Comparison of ENCODE assay signal across 15 cellular contexts in genomic region chr6:107690864-107691661, GRCh38.
DNase-seq lines count a peak whose midpoint lies in the region; ATAC-seq and TF ChIP-seq lines count a peak whose summit lies in the region.
"Had no signal": no experiment of that assay in that cellular context is flagged by ENCODE, and none has a peak within 500 bp of the region (broad histone marks: within the 10 kb centered on the region; RNA-seq: fewer than 3 reads in every experiment).

No MANE protein-coding gene starts in this region.

- no peaks in the 10 kb centered on the region for H3K36me3 Mint-ChIP-seq in activated T-cell treated with anti-CD3 and anti-CD28 coated beads, Interleukin-2, amount 50 U/mL, for 4 hours (ENCODE audit: insufficient read depth)
- H3K36me3 Mint-ChIP-seq: natural killer cell treated with Interleukin-12 subunit alpha and Interleukin-12 subunit beta and Interleukin-15 and Interleukin-18, amount 100 ng/mL, for 72 hours had no signal

- H3K9me2 ChIP-seq in neural cell (ENCODE audit: insufficient read depth, low read length): no peaks in the 10 kb centered on the region

- no peaks in the 10 kb centered on the region for H3K9me3 Mint-ChIP-seq in activated T-cell treated with anti-CD3 and anti-CD28 coated beads, Interleukin-2, amount 50 U/mL, for 4 hours
- H3K9me3 Mint-ChIP-seq: activated naive CD8-positive, alpha-beta T cell treated with anti-CD3 and anti-CD28 coated beads, Interleukin-2, amount 50 U/mL, for 24 hours; natural killer cell treated with Interleukin-12 subunit alpha and Interleukin-12 subunit beta and Interleukin-15 and Interleukin-18, amount 100 ng/mL, for 72 hours had no signal

- H3K9ac ChIP-seq in neural cell (ENCODE audit: low read length): peak overlapping the region; percentile 9

- no peak for TF ChIP-seq RAD21 in neural cell (conservative IDR thresholded peaks at IDR 0.05)

- no peaks in the 10 kb centered on the region for H3K79me2 ChIP-seq in neural cell (replicated peaks; ENCODE audit: insufficient read depth, low read length)

- H3K27ac ChIP-seq in AG04450 (ENCODE audit: low read depth, low read length): peak overlapping the region; percentile 85
- H3K27ac ChIP-seq in neural cell (ENCODE audit: low read length): peak overlapping the region; percentile 58
- H3K27ac ChIP-seq: stomach had no signal

- CTCF ChIA-PET in AG04450 (lab: Charles Lee): interaction anchor here (1.1 to 7.6 kb wide), 4 partner anchors 11 to 373 kb away, joined by 3 to 44 read pairs (median 10); no protein-coding TSS in a partner anchor

- H3K4me3 Mint-ChIP-seq in activated T-cell treated with anti-CD3 and anti-CD28 coated beads, Interleukin-2, amount 50 U/mL, for 4 hours: no peak overlapping the region
- H3K4me3 Mint-ChIP-seq: activated naive CD8-positive, alpha-beta T cell treated with anti-CD3 and anti-CD28 coated beads, Interleukin-2, amount 50 U/mL, for 24 hours; natural killer cell treated with Interleukin-12 subunit alpha and Interleukin-12 subunit beta and Interleukin-15 and Interleukin-18, amount 100 ng/mL, for 72 hours had no signal

- ATAC-seq in activated T-cell treated with anti-CD3 and anti-CD28 coated beads, Interleukin-2, amount 50 U/mL, for 4 hours: no peak
- ATAC-seq: activated naive CD8-positive, alpha-beta T cell treated with anti-CD3 and anti-CD28 coated beads, Interleukin-2, amount 50 U/mL, for 24 hours; natural killer cell treated with Interleukin-12 subunit alpha and Interleukin-12 subunit beta and Interleukin-15 and Interleukin-18, amount 100 ng/mL, for 72 hours; PC-3 had no signal

- 0 out of 2 replicates have a peak overlapping the region, but pooled peaks have one; percentile 7 for H3K4me3 ChIP-seq in AG04450 (ENCODE audit: low read depth, low read length)
- H3K4me3 ChIP-seq in neural cell (ENCODE audit: low read length): no peak overlapping the region
- H3K4me3 ChIP-seq: stomach had no signal

- H3K27me3 ChIP-seq in AG04450 (ENCODE audit: control insufficient read depth, insufficient read depth, low read length) (no peaks in the 10 kb centered on the region), neural cell (ENCODE audit: insufficient read depth, low read depth, low read length) (no peaks in the 10 kb centered on the region)

- H3K27me3 Mint-ChIP-seq in activated T-cell treated with anti-CD3 and anti-CD28 coated beads, Interleukin-2, amount 50 U/mL, for 4 hours (ENCODE audit: low read depth): no peaks in the 10 kb centered on the region
- H3K27me3 Mint-ChIP-seq: activated naive CD8-positive, alpha-beta T cell treated with anti-CD3 and anti-CD28 coated beads, Interleukin-2, amount 50 U/mL, for 24 hours had no signal

- H3F3A ChIP-seq in neural cell (ENCODE audit: insufficient read depth, low read length, poor library complexity, severe bottlenecking): no peaks in the 10 kb centered on the region

- no peaks in the 10 kb centered on the region for H4K20me1 ChIP-seq in neural cell (ENCODE audit: insufficient read depth)

- no peak for TF ChIP-seq EP300 in neural cell (conservative IDR thresholded peaks at IDR 0.05; ENCODE audit: poor library complexity, severe bottlenecking)

- no peak overlapping the region for H2AFZ ChIP-seq in neural cell (ENCODE audit: low read depth, low read length)

- DNase-seq in AG04450 (ENCODE audit: low read depth, low spot score) (no peak), HS-5 (ENCODE audit: low read depth) (peak; percentile 82), fibroblast of gingiva (ENCODE audit: low read depth) (peak; percentile 89), NCI-H1092 (lab: John Stamatoyannopoulos, UW) (no peak), NCI-H146 (lab: John Stamatoyannopoulos, UW) (no peak)
- no peak for DNase-seq in activated T-cell treated with anti-CD3 and anti-CD28 coated beads, Interleukin-2, amount 50 U/mL, for 4 hours
- DNase-seq in stimulated activated naive CD4-positive, alpha-beta T cell treated with Interleukin-2 at 50 U/mL for 16 hours (lab: John Stamatoyannopoulos, UW): no peak
- DNase-seq: activated naive CD8-positive, alpha-beta T cell treated with anti-CD3 and anti-CD28 coated beads, Interleukin-2, amount 50 U/mL, for 24 hours; C1 segment of cervical spinal cord; KBM-7; NCI-H2171; PC-3; stomach had no signal

- no peak overlapping the region for H3K4me2 ChIP-seq in neural cell (ENCODE audit: low read length)

- H3K4me1 Mint-ChIP-seq in activated T-cell treated with anti-CD3 and anti-CD28 coated beads, Interleukin-2, amount 50 U/mL, for 4 hours (ENCODE audit: low read depth): no peaks in the 10 kb centered on the region

- POLR2A ChIA-PET in AG04450 (lab: Yijun Ruan, JAX): interaction anchor here (0.6 to 1.9 kb wide), 2 partner anchors 33 to 58 kb away, joined by 3 to 6 read pairs; no protein-coding TSS in a partner anchor

- H3K9me3 ChIP-seq in AG04450 (ENCODE audit: control insufficient read depth, insufficient read depth, low read length) (no peaks in the 10 kb centered on the region), neural cell (ENCODE audit: low read length) (no peaks in the 10 kb centered on the region)
- H3K9me3 ChIP-seq: stomach had no signal

- no peaks in the 10 kb centered on the region for H3K36me3 ChIP-seq in neural cell (ENCODE audit: insufficient read depth, low read length)
- H3K36me3 ChIP-seq: stomach had no signal

- TF ChIP-seq CTCF in AG04450 (IDR thresholded peaks at IDR 0.05; ENCODE audit: low read depth, low read length) (no peak), neural cell (IDR thresholded peaks at IDR 0.05; ENCODE audit: poor library complexity, severe bottlenecking) (no peak)

TF ChIP-seq in neural cell, 6 proteins besides CTCF, POLR2A, EP300 and RAD21:
- no peak for TF ChIP-seq POLR2AphosphoS5 (IDR thresholded peaks at IDR 0.05)
- no peak for TF ChIP-seq MXI1 (conservative IDR thresholded peaks at IDR 0.05; ENCODE audit: poor library complexity, severe bottlenecking)
- TF ChIP-seq TAF1 (IDR thresholded peaks at IDR 0.05; ENCODE audit: low read depth): no peak
- TF ChIP-seq SMC3 (conservative IDR thresholded peaks at IDR 0.05; ENCODE audit: poor library complexity): no peak
- no peak for TF ChIP-seq REST (IDR thresholded peaks at IDR 0.05; ENCODE audit: borderline replicate concordance)
- TF ChIP-seq EZH2 (IDR thresholded peaks at IDR 0.05; ENCODE audit: borderline replicate concordance, insufficient read depth, low read length, poor library complexity, severe bottlenecking): no peak

Comparison
In these comparisons a context has a peak if more than half of its experiments do, and no peak if none do; other contexts are left out.
1. DNase-seq: peak in HS-5 (single experiment) and fibroblast of gingiva (single experiment); none in AG04450 (single experiment), activated T-cell treated with anti-CD3 and anti-CD28 coated beads, Interleukin-2, amount 50 U/mL, for 4 hours (single experiment), NCI-H1092 (single experiment), stimulated activated naive CD4-positive, alpha-beta T cell treated with Interleukin-2 at 50 U/mL for 16 hours (single experiment) and NCI-H146 (single experiment).